In the genomic region with DNA sequence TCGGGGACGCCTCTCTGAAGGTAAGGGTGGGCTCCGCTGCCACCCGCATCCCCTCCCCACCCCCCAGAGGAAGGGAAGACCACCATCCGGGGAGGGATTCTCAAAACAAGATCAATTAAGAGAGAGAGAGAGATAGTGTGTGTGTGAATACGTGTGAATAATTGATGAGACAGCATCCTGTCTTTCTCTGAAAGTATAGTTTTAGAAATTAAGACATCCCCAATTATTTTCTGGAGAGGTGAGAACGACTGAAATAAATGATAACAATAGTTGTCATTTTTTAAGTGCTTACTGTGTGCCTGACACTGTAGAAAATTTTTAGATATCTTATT, we compare ENCODE assay signal across 8 cellular contexts. TPM values are rescaled to one million over a fixed set of nuclear protein-coding genes. Genes with fewer than 3 reads are reported as not detected.
DNase-seq lines count a peak whose midpoint lies in the region; ATAC-seq and TF ChIP-seq lines count a peak whose summit lies in the region.

No MANE protein-coding gene starts in this region.

- peak overlapping the region; percentile 77 for H3K4me3 ChIP-seq in WI38 (ENCODE audit: low read depth, low read length)
- peak overlapping the region; percentile 53 for H3K4me3 ChIP-seq in iPS-11a (ENCODE audit: low read depth, low read length)
- peak overlapping the region; percentile 62 to 67 for H3K4me3 ChIP-seq in testis

- WGBS in testis, 2 donors, result 16 to 25% methylated on average over 7 of the region's 7 CpGs

- H3K9me3 ChIP-seq in testis, result no peaks in the 10 kb centered on the region

- no peak for TF ChIP-seq POLR2A in testis (IDR thresholded peaks at IDR 0.05)

- no peaks in the 10 kb centered on the region for H3K27me3 ChIP-seq in testis

- intact Hi-C loops in activated CD4-positive, alpha-beta T cell treated with anti-CD3 and anti-CD28 coated beads, Interleukin-2, amount 10 ng/mL, durations not matched to agents 24 days and 14 days (cut with micrococcal nuclease), result loop anchor here (1.0 to 5.0 kb wide), 6 partner anchors 11 to 354 kb away; no protein-coding TSS in a partner anchor
- intact Hi-C loops in testis (cut with DNase I; ENCODE audit: low total_unique reads), result no loop called here
- intact Hi-C loops in sciatic nerve (cut with DNase I), result no loop called here

- no peaks in the 10 kb centered on the region for H3K36me3 ChIP-seq in testis (ENCODE audit: low read depth, missing control alignments)

- no peaks in the 10 kb centered on the region for H3K9me3 Mint-ChIP-seq in activated CD4-positive, alpha-beta T cell treated with anti-CD3 and anti-CD28 coated beads, Interleukin-2, amount 10 ng/mL, durations not matched to agents 24 days and 14 days

- H3K27me3 Mint-ChIP-seq in activated CD4-positive, alpha-beta T cell treated with anti-CD3 and anti-CD28 coated beads, Interleukin-2, amount 10 ng/mL, durations not matched to agents 24 days and 14 days, result no peaks in the 10 kb centered on the region

- no peaks in the 10 kb centered on the region for H3K4me1 ChIP-seq in testis

- peaks cover 44% of the 10 kb centered on the region for H3K4me1 Mint-ChIP-seq in activated CD4-positive, alpha-beta T cell treated with anti-CD3 and anti-CD28 coated beads, Interleukin-2, amount 10 ng/mL, durations not matched to agents 24 days and 14 days

- peaks cover 37% of the 10 kb centered on the region for H3K36me3 Mint-ChIP-seq in activated CD4-positive, alpha-beta T cell treated with anti-CD3 and anti-CD28 coated beads, Interleukin-2, amount 10 ng/mL, durations not matched to agents 24 days and 14 days (ENCODE audit: low read depth)

- H3K27ac ChIP-seq in testis, result no peak overlapping the region
- no peak overlapping the region for H3K27ac ChIP-seq in substantia nigra (ENCODE audit: low read depth, low read length, poor library complexity, severe bottlenecking)

- DNase-seq in activated CD4-positive, alpha-beta T cell treated with anti-CD3 and anti-CD28 coated beads, Interleukin-2, amount 10 ng/mL, durations not matched to agents 24 days and 14 days, result no peak
- DNase-seq in activated CD4-positive, alpha-beta T cell treated with anti-CD3 and anti-CD28 coated beads, Interleukin-2, amount 50 U/mL, for 4 hours, result no peak
- no peak for DNase-seq in testis
- no peak for DNase-seq in sciatic nerve (ENCODE audit: low spot score)
- no peak for DNase-seq in stimulated activated naive CD4-positive, alpha-beta T cell (lab: John Stamatoyannopoulos, UW)
- DNase-seq in substantia nigra (lab: John Stamatoyannopoulos, UW), result no peak

- H3K27ac Mint-ChIP-seq in activated CD4-positive, alpha-beta T cell treated with anti-CD3 and anti-CD28 coated beads, Interleukin-2, amount 10 ng/mL, durations not matched to agents 24 days and 14 days, result peak overlapping the region; percentile 99

- no peak for ATAC-seq in sciatic nerve

- H3K4me3 Mint-ChIP-seq in activated CD4-positive, alpha-beta T cell treated with anti-CD3 and anti-CD28 coated beads, Interleukin-2, amount 10 ng/mL, durations not matched to agents 24 days and 14 days, result peak overlapping the region; percentile 99

- TF ChIP-seq CTCF in WI38 (IDR thresholded peaks at IDR 0.05; ENCODE audit: low read depth, low read length) (no peak), testis (IDR thresholded peaks at IDR 0.05) (no peak)

RNA-seq across cellular contexts. Expression of a gene that starts 0.8 kb away (rescaled TPM):
- 41.7 and 50.2 TPM in 2 replicates for total RNA-seq in activated CD4-positive, alpha-beta T cell treated with anti-CD3 and anti-CD28 coated beads, Interleukin-2, amount 10 ng/mL, durations not matched to agents 24 days and 14 days
- total RNA-seq in testis (1 to 10 TPM; 1.0 to 2.9 TPM), sciatic nerve (4.9 TPM)
- 1.1 TPM for polyA plus RNA-seq in testis (ENCODE audit: insufficient read depth, low read depth, low replicate concordance)

RNA-seq across cellular contexts. Expression of a gene that starts 45.0 kb away (rescaled TPM):
- 0.54 and 0.84 TPM in 2 replicates for total RNA-seq in activated CD4-positive, alpha-beta T cell treated with anti-CD3 and anti-CD28 coated beads, Interleukin-2, amount 10 ng/mL, durations not matched to agents 24 days and 14 days
- total RNA-seq in testis, result 1 to 10 TPM; 1.0 to 5.8 TPM
- polyA plus RNA-seq in testis (ENCODE audit: insufficient read depth, low read depth, low replicate concordance), result 0.78 TPM
- 3.8 TPM for total RNA-seq in sciatic nerve
